20 cellular contexts compared by ENCODE assay signal in the genomic region with DNA sequence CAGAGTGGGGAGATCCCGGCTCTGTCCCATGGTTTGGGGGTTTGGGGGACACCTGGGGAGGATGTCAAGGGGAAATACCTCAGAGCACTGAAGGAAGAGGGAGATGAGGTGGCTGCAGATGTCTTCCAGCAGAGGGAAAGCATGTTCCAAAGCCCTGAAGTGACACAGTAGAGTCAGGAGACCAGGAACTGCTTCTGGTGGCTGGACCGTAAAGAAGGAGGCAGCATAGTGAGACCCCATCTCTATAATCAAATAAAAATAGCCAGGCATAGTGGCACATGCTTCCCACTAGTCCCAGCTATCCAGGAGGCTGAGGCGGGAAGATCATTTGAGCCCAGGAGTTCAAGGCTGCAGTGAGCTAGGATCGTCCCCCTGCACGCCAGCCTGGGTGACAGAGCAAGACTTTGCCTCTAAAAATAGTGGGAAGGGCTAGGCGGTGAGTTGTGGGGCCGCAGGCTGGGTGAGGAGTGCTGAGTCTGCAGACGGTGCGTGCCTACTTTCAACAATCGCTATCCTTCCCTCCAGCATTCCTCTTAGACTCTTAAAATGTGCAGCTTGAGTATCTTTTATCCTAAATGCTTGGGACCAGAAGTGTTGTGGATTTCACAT.
"Had no signal": no experiment of that assay in that cellular context is flagged by ENCODE, and none has a peak within 500 bp of the region (broad histone marks: within the 10 kb centered on the region; RNA-seq: fewer than 3 reads in every experiment).

No MANE protein-coding gene starts in this region.

- H3K27ac ChIP-seq: dorsolateral prefrontal cortex, esophagus muscularis mucosa, testis, upper lobe of right lung had no signal

- ATAC-seq: activated naive CD4-positive, alpha-beta T cell treated with anti-CD3 and anti-CD28 coated beads, Interleukin-2, amount 50 U/mL, for 72 hours; effector memory CD8-positive, alpha-beta T cell; left ventricle myocardium superior; natural killer cell treated with Interleukin-12 subunit alpha and Interleukin-12 subunit beta and Interleukin-15 and Interleukin-18, amount 100 ng/mL, for 72 hours; stimulated activated naive B cell treated with anti-CD40 and anti-IgM and Interleukin-4, amounts not matched to agents 10 μg/mL and 1 μg/mL and 100 μg/mL, for 72 hours; upper lobe of right lung had no signal

- H3K4me3 Mint-ChIP-seq: brain; effector memory CD8-positive, alpha-beta T cell; natural killer cell treated with Interleukin-12 subunit alpha and Interleukin-12 subunit beta and Interleukin-15 and Interleukin-18, amount 100 ng/mL, for 72 hours; stimulated activated naive B cell treated with anti-CD40 and anti-IgM and Interleukin-4, amounts not matched to agents 10 μg/mL and 1 μg/mL and 100 μg/mL, for 72 hours had no signal

- H3K36me3 Mint-ChIP-seq: activated naive CD4-positive, alpha-beta T cell treated with anti-CD3 and anti-CD28 coated beads, Interleukin-2, amount 50 U/mL, for 72 hours; brain; natural killer cell treated with Interleukin-12 subunit alpha and Interleukin-12 subunit beta and Interleukin-15 and Interleukin-18, amount 100 ng/mL, for 72 hours; stimulated activated naive B cell treated with anti-CD40 and anti-IgM and Interleukin-4, amounts not matched to agents 10 μg/mL and 1 μg/mL and 100 μg/mL, for 72 hours had no signal

- H3K9me3 ChIP-seq: esophagus muscularis mucosa, testis, upper lobe of right lung had no signal

- H3K9me3 Mint-ChIP-seq: activated naive CD4-positive, alpha-beta T cell treated with anti-CD3 and anti-CD28 coated beads, Interleukin-2, amount 50 U/mL, for 72 hours; brain; effector memory CD8-positive, alpha-beta T cell; natural killer cell treated with Interleukin-12 subunit alpha and Interleukin-12 subunit beta and Interleukin-15 and Interleukin-18, amount 100 ng/mL, for 72 hours; stimulated activated naive B cell treated with anti-CD40 and anti-IgM and Interleukin-4, amounts not matched to agents 10 μg/mL and 1 μg/mL and 100 μg/mL, for 72 hours had no signal

- H3K27ac Mint-ChIP-seq: activated naive CD4-positive, alpha-beta T cell treated with anti-CD3 and anti-CD28 coated beads, Interleukin-2, amount 50 U/mL, for 72 hours; effector memory CD8-positive, alpha-beta T cell; natural killer cell treated with Interleukin-12 subunit alpha and Interleukin-12 subunit beta and Interleukin-15 and Interleukin-18, amount 100 ng/mL, for 72 hours; stimulated activated naive B cell treated with anti-CD40 and anti-IgM and Interleukin-4, amounts not matched to agents 10 μg/mL and 1 μg/mL and 100 μg/mL, for 72 hours had no signal

- H3K36me3 ChIP-seq: esophagus muscularis mucosa, upper lobe of right lung had no signal

- H3K4me3 ChIP-seq: dorsolateral prefrontal cortex, esophagus muscularis mucosa, testis, upper lobe of right lung had no signal

- H3K4me1 Mint-ChIP-seq: stimulated activated naive B cell treated with anti-CD40 and anti-IgM and Interleukin-4, amounts not matched to agents 10 μg/mL and 1 μg/mL and 100 μg/mL, for 72 hours had no signal

- H3K27me3 ChIP-seq: esophagus muscularis mucosa, testis, upper lobe of right lung had no signal

- DNase-seq: activated T-cell treated with anti-CD3 and anti-CD28 coated beads, Interleukin-2, amount 50 U/mL, for 1 hour; aorta; central memory CD4-positive, alpha-beta T cell; dorsolateral prefrontal cortex; effector memory CD8-positive, alpha-beta T cell; glutamatergic neuron; hippocampal formation; left ventricle myocardium superior; mammary epithelial cell; stimulated activated CD4-positive, alpha-beta T cell treated with anti-CD3 and anti-CD28 coated beads, Interleukin-2, amount 100 ng/mL, for 48 hours; stimulated activated CD8-positive, alpha-beta memory T cell treated with anti-CD3 and anti-CD28 coated beads, Interleukin-4, amount 100 ng/mL, for 48 hours; stimulated activated naive B cell treated with anti-CD40 and anti-IgM and Interleukin-4, amounts not matched to agents 10 μg/mL and 1 μg/mL and 100 μg/mL, for 72 hours; T-helper 1 cell; T-helper 9 cell; testis; upper lobe of right lung had no signal
